Comparison of ENCODE assay signal across 11 cellular contexts in the genomic region with DNA sequence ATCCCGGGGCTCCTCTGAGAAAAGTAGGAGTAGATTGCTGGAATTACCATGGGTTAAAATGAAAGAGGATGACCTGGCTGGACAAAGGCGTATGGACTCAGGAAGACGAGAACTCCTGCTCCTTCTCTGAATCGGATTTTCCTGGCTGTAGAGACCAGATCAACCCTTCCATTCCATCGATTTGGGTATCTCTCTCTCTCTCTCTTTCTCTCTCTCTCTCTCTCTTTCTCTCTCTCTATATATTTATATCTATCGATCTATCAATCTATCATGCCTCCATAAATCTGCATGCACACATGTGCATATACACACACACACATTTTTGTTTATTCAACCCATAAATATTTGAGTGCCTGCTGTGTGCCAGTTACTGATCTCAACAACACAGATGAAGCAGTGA.
DNase-seq lines count a peak whose midpoint lies in the region; ATAC-seq and TF ChIP-seq lines count a peak whose summit lies in the region.
"Had no signal": no experiment of that assay in that cellular context is flagged by ENCODE, and none has a peak within 500 bp of the region (broad histone marks: within the 10 kb centered on the region; RNA-seq: fewer than 3 reads in every experiment).

No MANE protein-coding gene starts in this region.

- intact Hi-C loops in heart left ventricle (cut with DNase I) = loop anchor here (2.0 to 10.0 kb wide), 10 partner anchors 144 to 1114 kb away; no protein-coding TSS in a partner anchor
- intact Hi-C loops in Right ventricle myocardium inferior (cut with DNase I) = loop anchor here (5.0 kb wide), 1 partner anchor 1016 kb away; a partner anchor contains a TSS

- no peak for TF ChIP-seq POLR2A in heart left ventricle (IDR thresholded peaks at IDR 0.05)

- H3K36me3 Mint-ChIP-seq in activated T-helper 17 cell treated with anti-CD3 and anti-CD28 coated beads, Interleukin-2, amount 50 U/mL, for 72 hours (ENCODE audit: low read depth) = no peaks in the 10 kb centered on the region
- H3K36me3 Mint-ChIP-seq: stimulated activated memory B cell treated with anti-CD40 and anti-IgM and Interleukin-4, amounts not matched to agents 10 μg/mL and 1 μg/mL and 100 μg/mL, for 72 hours had no signal

- no peaks in the 10 kb centered on the region for H3K4me1 Mint-ChIP-seq in activated T-helper 17 cell treated with anti-CD3 and anti-CD28 coated beads, Interleukin-2, amount 50 U/mL, for 72 hours
- H3K4me1 Mint-ChIP-seq: stimulated activated memory B cell treated with anti-CD40 and anti-IgM and Interleukin-4, amounts not matched to agents 10 μg/mL and 1 μg/mL and 100 μg/mL, for 72 hours had no signal

- peak in 1 of 4 donors; percentile 9 for ATAC-seq in heart left ventricle
- ATAC-seq in Right ventricle myocardium inferior = no peak
- no peak for ATAC-seq in activated T-helper 17 cell treated with anti-CD3 and anti-CD28 coated beads, Interleukin-2, amount 50 U/mL, for 72 hours (replicated peaks)
- no peak for ATAC-seq in thoracic aorta (ENCODE audit: insufficient number of reproducible peaks, low FRiP score, low read depth)
- ATAC-seq in esophagus mucosa = no peak
- ATAC-seq: stimulated activated memory B cell treated with anti-CD40 and anti-IgM and Interleukin-4, amounts not matched to agents 10 μg/mL and 1 μg/mL and 100 μg/mL, for 72 hours had no signal

- H3K27ac ChIP-seq in heart left ventricle (no peak overlapping the region), thoracic aorta (no peak overlapping the region), SJCRH30 (no peak overlapping the region)
- H3K27ac ChIP-seq: WERI-Rb-1 had no signal

- WGBS in heart left ventricle, 4 donors = 64 to 80% (median 76%) methylated on average over 6 of the region's 6 CpGs

- no peaks in the 10 kb centered on the region for H3K27me3 ChIP-seq in heart left ventricle
- H3K27me3 ChIP-seq in thoracic aorta (replicated peaks; ENCODE audit: insufficient read depth) = no peaks in the 10 kb centered on the region
- H3K27me3 ChIP-seq in SJCRH30 = no peaks in the 10 kb centered on the region

- H3K4me3 ChIP-seq in heart left ventricle (peak overlapping the region in 9 of 12 donors; percentile 10 to 62 (median 48)), fibroblast of the aortic adventitia (ENCODE audit: low read depth, low read length) (peak overlapping the region; percentile 58), thoracic aorta (peak overlapping the region; percentile 77), SJCRH30 (no peak overlapping the region)
- H3K4me3 ChIP-seq: lung had no signal

- H3K4me1 ChIP-seq in heart left ventricle (peaks cover 0 to 8% (median 0%) of the 10 kb centered on the region in 12 donors), thoracic aorta (ENCODE audit: control insufficient read depth in 1 of 2, low read depth in 2 of 2) (peaks cover 0 to 5% of the 10 kb centered on the region in 2 donors), SJCRH30 (no peaks in the 10 kb centered on the region)

- no peaks in the 10 kb centered on the region for H3K36me3 ChIP-seq in heart left ventricle
- H3K36me3 ChIP-seq in thoracic aorta = no peaks in the 10 kb centered on the region
- H3K36me3 ChIP-seq in SJCRH30 = no peaks in the 10 kb centered on the region
- H3K36me3 ChIP-seq: WERI-Rb-1 had no signal

- H3K4me3 Mint-ChIP-seq in activated T-helper 17 cell treated with anti-CD3 and anti-CD28 coated beads, Interleukin-2, amount 50 U/mL, for 72 hours = peak overlapping the region; percentile 61
- H3K4me3 Mint-ChIP-seq: stimulated activated memory B cell treated with anti-CD40 and anti-IgM and Interleukin-4, amounts not matched to agents 10 μg/mL and 1 μg/mL and 100 μg/mL, for 72 hours had no signal

- no peak for DNase-seq in heart left ventricle
- no peak for DNase-seq in Right ventricle myocardium inferior (ENCODE audit: missing footprints)
- DNase-seq in fibroblast of the aortic adventitia (ENCODE audit: low read depth) = peak; percentile 20
- no peak for DNase-seq in thoracic aorta (ENCODE audit: low spot score)
- no peak for DNase-seq in NCI-H2171 treated with DMSO at 0.1 percent for 48 hours (lab: John Stamatoyannopoulos, UW)
- no peak for DNase-seq in SJCRH30
- DNase-seq: WERI-Rb-1 had no signal

- no peaks in the 10 kb centered on the region for H3K9me3 Mint-ChIP-seq in activated T-helper 17 cell treated with anti-CD3 and anti-CD28 coated beads, Interleukin-2, amount 50 U/mL, for 72 hours
- H3K9me3 Mint-ChIP-seq: stimulated activated memory B cell treated with anti-CD40 and anti-IgM and Interleukin-4, amounts not matched to agents 10 μg/mL and 1 μg/mL and 100 μg/mL, for 72 hours had no signal

- no peak for TF ChIP-seq CTCF in heart left ventricle (IDR thresholded peaks at IDR 0.05)
- TF ChIP-seq CTCF in fibroblast of the aortic adventitia (IDR thresholded peaks at IDR 0.05; ENCODE audit: insufficient read depth, low read length) = no peak
- no peak for TF ChIP-seq CTCF in thoracic aorta (IDR thresholded peaks at IDR 0.05)

- no peak overlapping the region for H3K27ac Mint-ChIP-seq in activated T-helper 17 cell treated with anti-CD3 and anti-CD28 coated beads, Interleukin-2, amount 50 U/mL, for 72 hours
- H3K27ac Mint-ChIP-seq: stimulated activated memory B cell treated with anti-CD40 and anti-IgM and Interleukin-4, amounts not matched to agents 10 μg/mL and 1 μg/mL and 100 μg/mL, for 72 hours had no signal

- H3K9me3 ChIP-seq in heart left ventricle = no peaks in the 10 kb centered on the region
- no peaks in the 10 kb centered on the region for H3K9me3 ChIP-seq in thoracic aorta
- no peaks in the 10 kb centered on the region for H3K9me3 ChIP-seq in SJCRH30 (replicated peaks)

- H3K27me3 Mint-ChIP-seq in activated T-helper 17 cell treated with anti-CD3 and anti-CD28 coated beads, Interleukin-2, amount 50 U/mL, for 72 hours = no peaks in the 10 kb centered on the region
